In genomic region chr6:138499303-138499991, GRCh38 we compare ENCODE assay signal across 1 cellular context.
TF ChIP-seq lines count a peak whose summit lies in the region.

Gene NHSL1 (minus strand): TSS chr6:138499494. CDS start chr6:138499290, 204 bp downstream.

TF ChIP-seq in HEK293, 187 proteins besides CTCF, POLR2A, EP300 and RAD21 (continued from another document and continues in another):
- TF ChIP-seq ZNF280D (tag by site-specific recombination; IDR thresholded peaks at IDR 0.05) (no peak), TCF7L2 (IDR thresholded peaks at IDR 0.05; ENCODE audit: borderline replicate concordance, low read depth, low read length) (no peak), ZNF157 (tag by site-specific recombination; IDR thresholded peaks at IDR 0.05) (no peak), PRDM6 (tag by site-specific recombination; IDR thresholded peaks at IDR 0.05) (peak; percentile 99), ZNF776 (tag by site-specific recombination; IDR thresholded peaks at IDR 0.05; ENCODE audit: borderline replicate concordance) (no peak), ZNF548 (tag by site-specific recombination; IDR thresholded peaks at IDR 0.05) (no peak), ZNF707 (tag by site-specific recombination; IDR thresholded peaks at IDR 0.05) (no peak), ZBTB6 (tag by site-specific recombination; IDR thresholded peaks at IDR 0.05) (no peak), SP3 (tag by site-specific recombination; IDR thresholded peaks at IDR 0.05) (peak; percentile 22; the same call in 1 of the 2 replicates), ZSCAN30 (tag by site-specific recombination; IDR thresholded peaks at IDR 0.05) (peak; percentile 49; the same call in 1 of the 2 replicates), SCRT2 (tag by site-specific recombination; IDR thresholded peaks at IDR 0.05) (no peak), ZNF561 (tag by site-specific recombination; IDR thresholded peaks at IDR 0.05; ENCODE audit: borderline replicate concordance) (peak; percentile 19; the same call in 1 of the 2 replicates), ZBTB17 (tag by site-specific recombination; IDR thresholded peaks at IDR 0.05) (peak; percentile 92), INSM2 (tag by site-specific recombination; IDR thresholded peaks at IDR 0.05) (no peak), ZNF174 (tag by site-specific recombination; IDR thresholded peaks at IDR 0.05) (no peak), ZNF19 (tag by site-specific recombination; IDR thresholded peaks at IDR 0.05; ENCODE audit: low read depth) (no peak), PRDM10 (tag by site-specific recombination; IDR thresholded peaks at IDR 0.05) (peak; percentile 50), ZFHX2 (tag by site-specific recombination; conservative IDR thresholded peaks at IDR 0.05) (no peak; the same call in 1 of the 2 replicates), OVOL3 (tag by site-specific recombination; IDR thresholded peaks at IDR 0.05) (no peak), ZBTB44 (tag by site-specific recombination; IDR thresholded peaks at IDR 0.05) (0 out of 2 replicates have a peak, but pooled peaks have one; percentile 22), ZNF2 (tag by site-specific recombination; IDR thresholded peaks at IDR 0.05) (no peak; the same call in none of the 2 replicates), MYNN (tag by site-specific recombination; IDR thresholded peaks at IDR 0.05; ENCODE audit: borderline replicate concordance) (0 out of 2 replicates have a peak, but pooled peaks have one; percentile 37), ZNF138 (tag by site-specific recombination; IDR thresholded peaks at IDR 0.05; ENCODE audit: borderline replicate concordance) (no peak), SP7 (tag by site-specific recombination; IDR thresholded peaks at IDR 0.05) (peak; percentile 62), BCL11A (tag by site-specific recombination; IDR thresholded peaks at IDR 0.05; ENCODE audit: low read depth) (no peak), ZNF341 (tag by site-specific recombination; IDR thresholded peaks at IDR 0.05; ENCODE audit: low read depth) (no peak), YY2 (tag by site-specific recombination; IDR thresholded peaks at IDR 0.05) (no peak), ZBTB49 (tag by site-specific recombination; IDR thresholded peaks at IDR 0.05; ENCODE audit: low read depth) (no peak), ZNF248 (tag by site-specific recombination; IDR thresholded peaks at IDR 0.05) (no peak), ZNF580 (tag by site-specific recombination; IDR thresholded peaks at IDR 0.05) (0 out of 2 replicates have a peak, but pooled peaks have one; percentile 16), ZNF24 (tag by site-specific recombination; IDR thresholded peaks at IDR 0.05) (0 out of 2 replicates have a peak, but pooled peaks have one; percentile 46), ZNF692 (tag by site-specific recombination; IDR thresholded peaks at IDR 0.05) (0 out of 2 replicates have a peak, but pooled peaks have one; percentile 62), PRDM4 (tag by site-specific recombination; IDR thresholded peaks at IDR 0.05) (peak; percentile 47; the same call in 1 of the 2 replicates), ZNF335 (tag by site-specific recombination; conservative IDR thresholded peaks at IDR 0.05) (peak; percentile 53), ZNF211 (tag by site-specific recombination; IDR thresholded peaks at IDR 0.05; ENCODE audit: low read depth) (no peak)
